In genomic region chr3:98985406-98985805, GRCh38 we compare ENCODE assay signal across 15 cellular contexts.
DNase-seq lines count a peak whose midpoint lies in the region; ATAC-seq, FAIRE-seq and TF ChIP-seq lines count a peak whose summit lies in the region.
"Had no signal": no experiment of that assay in that cellular context is flagged by ENCODE, and none has a peak within 500 bp of the region (broad histone marks: within the 10 kb centered on the region; RNA-seq: fewer than 3 reads in every experiment).

No MANE protein-coding gene starts in this region.

- H3K9me3 ChIP-seq in ES-I3 (ENCODE audit: control insufficient read depth, insufficient read depth, low read length) (no peaks in the 10 kb centered on the region), RWPE2 (ENCODE audit: severe bottlenecking) (no peaks in the 10 kb centered on the region), small intestine (ENCODE audit: control insufficient read depth, low read depth) (no peaks in the 10 kb centered on the region)
- H3K9me3 ChIP-seq: adrenal gland, colonic mucosa had no signal

- H3K4me1 ChIP-seq in ES-I3 (ENCODE audit: insufficient read depth, low read length) (peaks cover 16% of the 10 kb centered on the region), RWPE2 (ENCODE audit: insufficient read depth, poor library complexity, severe bottlenecking) (peaks cover 49% of the 10 kb centered on the region), small intestine (ENCODE audit: control insufficient read depth in 2 of 2, insufficient read depth in 1 of 2, low read depth in 1 of 2, low read length in 1 of 2) (no peaks in the 10 kb centered on the region)
- H3K4me1 ChIP-seq: adrenal gland, colonic mucosa had no signal

- 0 out of 2 replicates have a peak overlapping the region, but pooled peaks have one; percentile 13 for H3K9ac ChIP-seq in ES-I3 (ENCODE audit: low read depth, low read length)
- H3K9ac ChIP-seq: KMS-11 had no signal

- H3K27ac ChIP-seq in RWPE2 (ENCODE audit: poor library complexity, severe bottlenecking): peak overlapping the region; percentile 99
- peak overlapping the region; percentile 60 for H3K27ac ChIP-seq in epithelial cell of prostate
- no peak overlapping the region for H3K27ac ChIP-seq in small intestine (ENCODE audit: low read depth in 1 of 2, low read length in 1 of 2)
- H3K27ac ChIP-seq: adrenal gland, colonic mucosa, KMS-11 had no signal

- DNase-seq in RWPE2 (ENCODE audit: low spot score) (no peak), epithelial cell of prostate (ENCODE audit: low read depth, low spot score) (no peak), myocyte (ENCODE audit: low read depth) (peak; percentile 18), DMS79 treated with DMSO at 0.1 percent for 48 hours (lab: John Stamatoyannopoulos, UW) (no peak), small intestine (no peak), NK-92 (lab: John Stamatoyannopoulos, UW; ENCODE audit: unreplicated experiment) (no peak)
- DNase-seq: activated CD4-positive, alpha-beta T cell treated with anti-CD3 and anti-CD28 coated beads, Interleukin-2, amount 10 ng/mL, durations not matched to agents 24 days and 14 days; activated T-cell treated with anti-CD3 and anti-CD28 coated beads, Interleukin-2, amount 50 U/mL, for 1 hour; adrenal gland; colonic mucosa; midbrain; stimulated activated CD4-positive, alpha-beta T cell treated with anti-CD3 and anti-CD28 coated beads, Interleukin-15, amount 100 ng/mL, for 24 hours had no signal

- TF ChIP-seq CTCF in RWPE2 (IDR thresholded peaks at IDR 0.05; ENCODE audit: poor library complexity, severe bottlenecking): peak; percentile 72

- no peaks in the 10 kb centered on the region for H3K36me3 ChIP-seq in ES-I3 (ENCODE audit: insufficient read depth, low read length)
- no peaks in the 10 kb centered on the region for H3K36me3 ChIP-seq in RWPE2 (ENCODE audit: low read depth)
- no peaks in the 10 kb centered on the region for H3K36me3 ChIP-seq in small intestine (ENCODE audit: control insufficient read depth in 2 of 2, insufficient read depth in 2 of 2, low read length in 2 of 2)
- H3K36me3 ChIP-seq: adrenal gland, colonic mucosa had no signal

- H3K27me3 ChIP-seq in RWPE2 (ENCODE audit: insufficient read depth, poor library complexity, severe bottlenecking) (no peaks in the 10 kb centered on the region), small intestine (ENCODE audit: control insufficient read depth in 2 of 2, insufficient read depth in 2 of 2, low read length in 2 of 2) (no peaks in the 10 kb centered on the region)
- H3K27me3 ChIP-seq: adrenal gland, colonic mucosa had no signal

- WGBS in small intestine, 3 donors: 30 to 40% (median 31%) methylated on average over 3 of the region's 3 CpGs

- FAIRE-seq in small intestine (lab: Jason Lieb, UNC): no peak

- ATAC-seq in RWPE2 (ENCODE audit: low read depth): peak; percentile 48
- ATAC-seq in GM19351 (IDR thresholded peaks at IDR 0.05; ENCODE audit: unreplicated experiment): no peak

- no peak overlapping the region for H3K4me3 ChIP-seq in RWPE2 (ENCODE audit: severe bottlenecking)
- H3K4me3 ChIP-seq in small intestine (ENCODE audit: low read depth in 1 of 2, low read length in 2 of 2): no peak overlapping the region
- H3K4me3 ChIP-seq: adrenal gland, colonic mucosa had no signal

Comparison
In these comparisons a context has a peak if more than half of its experiments do, and no peak if none do; other contexts are left out.
1. H3K27ac ChIP-seq: peak in RWPE2 (single experiment) and epithelial cell of prostate (single experiment); none in small intestine (0 of 2).